In genomic region chr16:56608876-56609462, GRCh38 we compare ENCODE assay signal across 8 cellular contexts. TPM values are rescaled to one million over a fixed set of nuclear protein-coding genes. Genes with fewer than 3 reads are reported as not detected.
DNase-seq lines count a peak whose midpoint lies in the region; ATAC-seq and TF ChIP-seq lines count a peak whose summit lies in the region.

No MANE protein-coding gene starts in this region.

- H3K27me3 Mint-ChIP-seq in CD8-positive, alpha-beta T cell (ENCODE audit: low read depth): no peaks in the 10 kb centered on the region
- peaks cover 48% of the 10 kb centered on the region for H3K27me3 Mint-ChIP-seq in brain

- H3K4me1 Mint-ChIP-seq in CD8-positive, alpha-beta T cell (ENCODE audit: low read depth): peaks cover 47% of the 10 kb centered on the region
- H3K4me1 Mint-ChIP-seq in brain: peaks cover 53% of the 10 kb centered on the region

- peaks cover 2% of the 10 kb centered on the region for H3K36me3 Mint-ChIP-seq in CD8-positive, alpha-beta T cell
- no peaks in the 10 kb centered on the region for H3K36me3 Mint-ChIP-seq in brain

- H3K27ac ChIP-seq in CD8-positive, alpha-beta T cell (ENCODE audit: low read depth, low read length): peak overlapping the region; percentile 68
- H3K27ac ChIP-seq in KOPT-K1 (ENCODE audit: low read depth, low read length, poor library complexity, severe bottlenecking) (peak overlapping the region; percentile 59), lower lobe of right lung (peak overlapping the region; percentile 96), upper lobe of left lung (peak overlapping the region; percentile 91 to 98 (median 94))

- no peaks in the 10 kb centered on the region for H3K27me3 ChIP-seq in CD8-positive, alpha-beta T cell (ENCODE audit: insufficient read depth, low read length)
- no peaks in the 10 kb centered on the region for H3K27me3 ChIP-seq in lower lobe of right lung (ENCODE audit: low read depth)
- H3K27me3 ChIP-seq in upper lobe of left lung: no peaks in the 10 kb centered on the region

- H3K4me3 Mint-ChIP-seq in CD8-positive, alpha-beta T cell: peak overlapping the region; percentile 98
- peak overlapping the region; percentile 79 to 97 (median 87) for H3K4me3 Mint-ChIP-seq in brain

- no peaks in the 10 kb centered on the region for H3K36me3 ChIP-seq in CD8-positive, alpha-beta T cell (ENCODE audit: insufficient read depth, low read length)
- H3K36me3 ChIP-seq in KOPT-K1 (ENCODE audit: insufficient read depth, low read length) (no peaks in the 10 kb centered on the region), lower lobe of right lung (no peaks in the 10 kb centered on the region), upper lobe of left lung (no peaks in the 10 kb centered on the region)

- CTCF ChIA-PET in CD8-positive, alpha-beta T cell (lab: Charles Lee): interaction anchor here (1.2 to 4.6 kb wide), 3 partner anchors 12 to 93 kb away, joined by 3 to 14 read pairs (median 5); no protein-coding TSS in a partner anchor

- peak in 1 of 4 donors; percentile 27 for TF ChIP-seq EP300 in upper lobe of left lung (IDR thresholded peaks at IDR 0.05)

- H3K4me3 ChIP-seq in CD8-positive, alpha-beta T cell (ENCODE audit: low read depth, low read length): peak overlapping the region; percentile 95
- H3K4me3 ChIP-seq in lower lobe of right lung: peak overlapping the region; percentile 72
- peak overlapping the region; percentile 55 to 80 (median 69) for H3K4me3 ChIP-seq in upper lobe of left lung

- intact Hi-C loops in CD8-positive, alpha-beta T cell (cut with DNase I, micrococcal nuclease): loop anchor here (1.0 to 10.0 kb wide), 14 partner anchors 16 to 576 kb away; partner anchors contain the start of genes MT1F (in 2 of the 2), MT1X (in 2 of the 2), NUDT21 (in 2 of the 2) and OGFOD1 (in 2 of the 2)
- intact Hi-C loops in lower lobe of right lung (cut with DNase I): no loop called here

- 0 to 1% methylated on average over 17 to 21 of the region's 21 CpGs for WGBS in upper lobe of left lung, 2 donors

- H3K9me3 ChIP-seq in CD8-positive, alpha-beta T cell (ENCODE audit: low read length): no peaks in the 10 kb centered on the region
- H3K9me3 ChIP-seq in KOPT-K1 (ENCODE audit: insufficient read depth, low read length, poor library complexity, severe bottlenecking): no peaks in the 10 kb centered on the region
- no peaks in the 10 kb centered on the region for H3K9me3 ChIP-seq in lower lobe of right lung
- H3K9me3 ChIP-seq in upper lobe of left lung: no peaks in the 10 kb centered on the region

- H3K9me3 Mint-ChIP-seq in CD8-positive, alpha-beta T cell: no peaks in the 10 kb centered on the region
- H3K9me3 Mint-ChIP-seq in brain: peaks cover 0 to 6% (median 1%) of the 10 kb centered on the region in 5 experiments

- TF ChIP-seq POLR2A in upper lobe of left lung (IDR thresholded peaks at IDR 0.05): no peak

- DNase-seq in CD8-positive, alpha-beta T cell: peak in 1 of 7 experiments; percentile 27
- DNase-seq in lower lobe of right lung (no peak), upper lobe of left lung (peak in 1 of 2 donors; percentile 61), GM13977 (ENCODE audit: low spot score) (no peak)

- TF ChIP-seq CTCF in CD8-positive, alpha-beta T cell (IDR thresholded peaks at IDR 0.05): no peak
- TF ChIP-seq CTCF in brain (conservative IDR thresholded peaks at IDR 0.05): no peak
- TF ChIP-seq CTCF in lower lobe of right lung (IDR thresholded peaks at IDR 0.05): no peak
- no peak for TF ChIP-seq CTCF in upper lobe of left lung (IDR thresholded peaks at IDR 0.05)
- TF ChIP-seq CTCF in GM13977 (IDR thresholded peaks at IDR 0.05; ENCODE audit: extremely low read depth, insufficient read depth, missing control alignments): no peak

- in situ Hi-C loops in GM13977 (cut with MboI; ENCODE audit: low pct_unique_long_range_greater_than_20kb, low sequenced_read_pairs, unreplicated experiment): no loop called here

- POLR2A ChIA-PET in CD8-positive, alpha-beta T cell (lab: Charles Lee): interaction anchor here (0.8 to 4.9 kb wide), 6 partner anchors 14 to 100 kb away, joined by 3 to 21 read pairs (median 6); partner anchors contain the start of gene MT1F

- H3K4me1 ChIP-seq in CD8-positive, alpha-beta T cell (ENCODE audit: insufficient read depth, low read length): peaks cover 37% of the 10 kb centered on the region
- H3K4me1 ChIP-seq in lower lobe of right lung (peaks cover 55% of the 10 kb centered on the region), upper lobe of left lung (peaks cover 38 to 62% (median 48%) of the 10 kb centered on the region in 4 donors)

- peak overlapping the region; percentile 93 for H3K27ac Mint-ChIP-seq in CD8-positive, alpha-beta T cell
- peak overlapping the region; percentile 38 to 95 (median 85) for H3K27ac Mint-ChIP-seq in brain

- no peak for ATAC-seq in CD8-positive, alpha-beta T cell
- ATAC-seq in lower lobe of right lung: no peak
- ATAC-seq in upper lobe of left lung (ENCODE audit: low FRiP score in 2 of 2): no peak
- no peak for ATAC-seq in GM19328 (IDR thresholded peaks at IDR 0.05; ENCODE audit: unreplicated experiment)
- ATAC-seq in HG03442 (IDR thresholded peaks at IDR 0.05; ENCODE audit: unreplicated experiment): no peak

RNA-seq across cellular contexts. Expression of gene MT2A, which starts 0.6 kb away (rescaled TPM):
- total RNA-seq in CD8-positive, alpha-beta T cell: 10 to 100 TPM; 71.0 to 95.7 TPM
- polyA plus RNA-seq in brain (ENCODE audit: insufficient read depth, low read depth, low replicate concordance): 280 TPM
- total RNA-seq in lower lobe of right lung (223 TPM), upper lobe of left lung (100 to 1,000 TPM; 137 to 552 (median 338) TPM)

RNA-seq across cellular contexts. Expression of gene MT1E, which starts 16.6 kb away (rescaled TPM):
- total RNA-seq in CD8-positive, alpha-beta T cell: 1 to 10 TPM; 3.0 to 5.5 TPM
- 112 TPM for polyA plus RNA-seq in brain (ENCODE audit: insufficient read depth, low read depth, low replicate concordance)
- total RNA-seq in lower lobe of right lung (158 TPM), upper lobe of left lung (100 to 1,000 TPM in 5 of 6 donors, 10 to 100 TPM in 1; 72.3 to 546 (median 187) TPM)

RNA-seq across cellular contexts. Expression of gene MT3, which starts 19.6 kb away (rescaled TPM):
- 1 to 10 TPM in 1 of 2 experiments, under 1 TPM in 1; 1.00 to 1.8 TPM for total RNA-seq in CD8-positive, alpha-beta T cell
- polyA plus RNA-seq in brain (ENCODE audit: insufficient read depth, low read depth, low replicate concordance): 874 TPM
- total RNA-seq in lower lobe of right lung (not detected), upper lobe of left lung (1 to 10 TPM in 2 of 6 donors, not detected in 4; 1.4 to 1.5 TPM)

RNA-seq across cellular contexts. Expression of gene MT1M, which starts 23.5 kb away (rescaled TPM):
- not detected for total RNA-seq in CD8-positive, alpha-beta T cell
- polyA plus RNA-seq in brain (ENCODE audit: insufficient read depth, low read depth, low replicate concordance): 33.3 TPM
- 29.8 TPM for total RNA-seq in lower lobe of right lung
- total RNA-seq in upper lobe of left lung: 100 to 1,000 TPM in 1 of 6 donors, 10 to 100 TPM in 4, 1 to 10 TPM in 1; 8.4 to 194 (median 37.0) TPM

RNA-seq across cellular contexts. Expression of gene MT1A, which starts 29.5 kb away (rescaled TPM):
- not detected for total RNA-seq in CD8-positive, alpha-beta T cell
- polyA plus RNA-seq in brain (ENCODE audit: insufficient read depth, low read depth, low replicate concordance): 2.2 TPM
- total RNA-seq in lower lobe of right lung: 4.7 TPM
- 10 to 100 TPM in 4 of 6 donors, 1 to 10 TPM in 1, not detected in 1; 5.4 to 59.1 (median 13.4) TPM for total RNA-seq in upper lobe of left lung

Comparison
In these comparisons a context has a peak if more than half of its experiments do, and no peak if none do; other contexts are left out.
1. RNA of gene MT1E, which starts 16.6 kb away (total RNA-seq): 72.3 to 546 TPM in upper lobe of left lung and 158 TPM in lower lobe of right lung (single experiment); 3.0 to 5.5 TPM in CD8-positive, alpha-beta T cell; every median in the first group is over 10 times any median in the second.
2. Peak in every context shown above with its lines, with median percentiles within 50 percentile points of each other: H3K27ac ChIP-seq and H3K4me3 ChIP-seq.